Comparison of ENCODE assay signal across 31 cellular contexts in genomic region chrY:19644889-19645638, GRCh38.
"Had no signal": no experiment of that assay in that cellular context is flagged by ENCODE, and none has a peak within 500 bp of the region (broad histone marks: within the 10 kb centered on the region; RNA-seq: fewer than 3 reads in every experiment).

No MANE protein-coding gene starts in this region.

- H3K9me3 ChIP-seq: ascending aorta had no signal

- H3K4me3 ChIP-seq: ascending aorta, cardiac muscle cell had no signal

- H3K27me3 ChIP-seq: ascending aorta, cardiac muscle cell had no signal

- H3K27ac ChIP-seq: ascending aorta, cardiac muscle cell, WERI-Rb-1 had no signal

- H3K4me1 ChIP-seq: ascending aorta had no signal

- DNase-seq: activated CD4-positive, alpha-beta memory T cell treated with anti-CD3 and anti-CD28 coated beads, Interleukin-2, amount 10 ng/mL, durations not matched to agents 7 days and 5 days; activated CD4-positive, alpha-beta T cell treated with anti-CD3 and anti-CD28 coated beads for 1 hour; activated CD4-positive, alpha-beta T cell treated with anti-CD3 and anti-CD28 coated beads for 36 hours; activated CD4-positive, alpha-beta T cell treated with anti-CD3 and anti-CD28 coated beads for 48 hours; activated CD4-positive, alpha-beta T cell treated with anti-CD3 and anti-CD28 coated beads, Interleukin-2, amount 10 ng/mL, durations not matched to agents 7 days and 5 days; activated CD4-positive, alpha-beta T cell treated with anti-CD3 and anti-CD28 coated beads, Interleukin-2, amount 50 U/mL, for 48 hours; activated CD4-positive, CD25-positive, alpha-beta regulatory T cell; activated CD8-positive, alpha-beta memory T cell treated with anti-CD3 and anti-CD28 coated beads for 24 hours; activated CD8-positive, alpha-beta memory T cell treated with anti-CD3 and anti-CD28 coated beads, Interleukin-2, amount 10 ng/mL, durations not matched to agents 7 days and 5 days; activated CD8-positive, alpha-beta memory T cell treated with anti-CD3 and anti-CD28 coated beads, Interleukin-2, amount 50 U/mL, for 48 hours; activated CD8-positive, alpha-beta T cell treated with anti-CD3 and anti-CD28 coated beads, Interleukin-2, amount 10 ng/mL, durations not matched to agents 7 days and 5 days; activated effector memory CD4-positive, alpha-beta T cell treated with Interleukin-2 at 50 U/mL for 16 hours; activated gamma-delta T cell; activated naive CD4-positive, alpha-beta T cell treated with anti-CD3 and anti-CD28 coated beads, Interleukin-2, amount 10 ng/mL, durations not matched to agents 7 days and 5 days; activated naive CD4-positive, alpha-beta T cell treated with Interleukin-2 at 50 U/mL for 16 hours; activated naive CD8-positive, alpha-beta T cell treated with anti-CD3 and anti-CD28 coated beads, Interleukin-2, amount 10 ng/mL, durations not matched to agents 7 days and 5 days; activated naive CD8-positive, alpha-beta T cell treated with anti-CD3 and anti-CD28 coated beads, Interleukin-2, amount 50 U/mL, for 24 hours; activated T-cell treated with anti-CD3 and anti-CD28 coated beads, Interleukin-2, amount 50 U/mL, for 24 hours; activated T-cell treated with anti-CD3 and anti-CD28 coated beads, Interleukin-2, amount 50 U/mL, for 48 hours; amygdala; anterior cingulate cortex; caudate nucleus; cerebellar nuclear complex; T-helper 1 cell; T-helper 2 cell; T-helper 9 cell; WERI-Rb-1 had no signal

- H3K36me3 ChIP-seq: ascending aorta, cardiac muscle cell, WERI-Rb-1 had no signal

- ATAC-seq: activated CD4-positive, alpha-beta T cell treated with anti-CD3 and anti-CD28 coated beads for 36 hours; activated CD4-positive, CD25-positive, alpha-beta regulatory T cell treated with anti-CD3 and anti-CD28 coated beads, Interleukin-2, amount 50 U/mL, for 24 hours; activated CD8-positive, alpha-beta memory T cell treated with anti-CD3 and anti-CD28 coated beads, Interleukin-2, amount 10 ng/mL, durations not matched to agents 7 days and 5 days; activated CD8-positive, alpha-beta T cell treated with anti-CD3 and anti-CD28 coated beads, Interleukin-2, amount 10 ng/mL, durations not matched to agents 7 days and 5 days; activated naive CD8-positive, alpha-beta T cell treated with anti-CD3 and anti-CD28 coated beads, Interleukin-2, amount 50 U/mL, for 24 hours; WTC11 had no signal
